17 cellular contexts compared by ENCODE assay signal in the genomic region with DNA sequence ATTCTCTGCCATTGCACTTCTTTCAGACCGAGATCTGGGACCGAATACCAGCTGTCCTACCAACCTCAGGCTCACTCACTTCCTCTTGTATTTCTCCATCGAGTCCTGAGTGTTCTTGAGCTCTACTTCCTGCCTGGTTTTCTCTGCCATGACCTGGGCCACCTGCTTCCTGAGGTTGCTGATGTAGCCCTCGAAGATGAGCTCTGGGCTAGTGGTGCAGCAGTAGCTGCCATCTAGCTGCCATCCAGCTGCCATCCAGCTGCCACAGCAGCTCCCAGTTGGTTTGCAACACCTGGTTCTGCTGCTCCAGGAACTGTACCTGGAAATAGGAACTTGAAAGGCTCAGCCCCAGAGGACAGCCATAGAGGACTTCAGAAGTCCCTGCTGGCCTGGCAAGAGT. TPM values are rescaled to one million over a fixed set of nuclear protein-coding genes. Genes with fewer than 3 reads are reported as not detected.
DNase-seq lines count a peak whose midpoint lies in the region; ATAC-seq and TF ChIP-seq lines count a peak whose summit lies in the region.
"Had no signal": no experiment of that assay in that cellular context is flagged by ENCODE, and none has a peak within 500 bp of the region (broad histone marks: within the 10 kb centered on the region; RNA-seq: fewer than 3 reads in every experiment).

No MANE protein-coding gene starts in this region.

- H3K36me3 ChIP-seq in upper lobe of right lung (no peaks in the 10 kb centered on the region), transverse colon (no peaks in the 10 kb centered on the region)

- H3K4me1 ChIP-seq in upper lobe of right lung: no peaks in the 10 kb centered on the region
- no peaks in the 10 kb centered on the region for H3K4me1 ChIP-seq in transverse colon

- no peak for DNase-seq in activated naive CD4-positive, alpha-beta T cell treated with anti-CD3 and anti-CD28 coated beads, Interleukin-2, amount 50 U/mL, for 16 hours
- DNase-seq in NCI-H2029 treated with DMSO at 0.1 percent for 48 hours (lab: John Stamatoyannopoulos, UW): peak; percentile 15
- peak; percentile 49 for DNase-seq in activated CD8-positive, alpha-beta memory T cell treated with anti-CD3 and anti-CD28 coated beads, Interleukin-2, amount 50 U/mL, for 48 hours
- no peak for DNase-seq in upper lobe of right lung
- no peak for DNase-seq in transverse colon
- no peak for DNase-seq in Calu3
- DNase-seq: activated T-cell treated with anti-CD3 and anti-CD28 coated beads, Interleukin-2, amount 50 U/mL, for 4 hours; GOT3; NCI-H1048; retina; stimulated activated CD4-positive, alpha-beta T cell treated with anti-CD3 and anti-CD28 coated beads, Interleukin-2, amount 100 ng/mL, for 48 hours; T1000 had no signal

- H3K27me3 ChIP-seq in upper lobe of right lung: peaks cover 6% of the 10 kb centered on the region
- no peaks in the 10 kb centered on the region for H3K27me3 ChIP-seq in transverse colon

- no peaks in the 10 kb centered on the region for H3K27me3 Mint-ChIP-seq in activated naive CD4-positive, alpha-beta T cell treated with anti-CD3 and anti-CD28 coated beads, Interleukin-2, amount 50 U/mL, for 24 hours
- peaks cover 74% of the 10 kb centered on the region for H3K27me3 Mint-ChIP-seq in Calu3 (ENCODE audit: unreplicated experiment)

- TF ChIP-seq CTCF in upper lobe of right lung (IDR thresholded peaks at IDR 0.05) (no peak), transverse colon (IDR thresholded peaks at IDR 0.05) (no peak), Calu3 (IDR thresholded peaks at IDR 0.05; ENCODE audit: unreplicated experiment) (no peak)

- 37 to 62% methylated on average over 2 to 4 of the region's 4 CpGs for WGBS in transverse colon (ENCODE audit: low coverage in 1 of 2), 2 donors

- no peaks in the 10 kb centered on the region for H3K36me3 Mint-ChIP-seq in activated naive CD4-positive, alpha-beta T cell treated with anti-CD3 and anti-CD28 coated beads, Interleukin-2, amount 50 U/mL, for 24 hours
- no peaks in the 10 kb centered on the region for H3K36me3 Mint-ChIP-seq in Calu3 (ENCODE audit: insufficient read depth, unreplicated experiment)
- H3K36me3 Mint-ChIP-seq: stimulated activated memory B cell treated with anti-CD40 and anti-IgM and Interleukin-4, amounts not matched to agents 10 μg/mL and 1 μg/mL and 100 μg/mL, for 72 hours had no signal

- H3K9me3 ChIP-seq in upper lobe of right lung: no peaks in the 10 kb centered on the region
- no peaks in the 10 kb centered on the region for H3K9me3 ChIP-seq in transverse colon

- no TSS peak for BruUV-seq in Calu3 (replicated peaks; lab: Mats Ljungman, UMichigan)

- peak overlapping the region; percentile 89 for H3K27ac Mint-ChIP-seq in activated naive CD4-positive, alpha-beta T cell treated with anti-CD3 and anti-CD28 coated beads, Interleukin-2, amount 50 U/mL, for 24 hours
- no peak overlapping the region for H3K27ac Mint-ChIP-seq in Calu3 (ENCODE audit: unreplicated experiment)
- H3K27ac Mint-ChIP-seq: B cell; stimulated activated memory B cell treated with anti-CD40 and anti-IgM and Interleukin-4, amounts not matched to agents 10 μg/mL and 1 μg/mL and 100 μg/mL, for 72 hours had no signal

- H3K27ac ChIP-seq in upper lobe of right lung: no peak overlapping the region
- no peak overlapping the region for H3K27ac ChIP-seq in transverse colon

- ATAC-seq in upper lobe of right lung (peak; percentile 34), GM21576 (IDR thresholded peaks at IDR 0.05; ENCODE audit: unreplicated experiment) (no peak)
- ATAC-seq: stimulated activated memory B cell treated with anti-CD40 and anti-IgM and Interleukin-4, amounts not matched to agents 10 μg/mL and 1 μg/mL and 100 μg/mL, for 72 hours had no signal

- H3K9me3 Mint-ChIP-seq in activated naive CD4-positive, alpha-beta T cell treated with anti-CD3 and anti-CD28 coated beads, Interleukin-2, amount 50 U/mL, for 24 hours: no peaks in the 10 kb centered on the region
- H3K9me3 Mint-ChIP-seq in Calu3 (ENCODE audit: low read depth, unreplicated experiment): no peaks in the 10 kb centered on the region
- H3K9me3 Mint-ChIP-seq: activated T-cell treated with anti-CD3 and anti-CD28 coated beads, Interleukin-2, amount 50 U/mL, for 4 hours; stimulated activated memory B cell treated with anti-CD40 and anti-IgM and Interleukin-4, amounts not matched to agents 10 μg/mL and 1 μg/mL and 100 μg/mL, for 72 hours had no signal

- no peak overlapping the region for H3K4me3 ChIP-seq in upper lobe of right lung
- H3K4me3 ChIP-seq in transverse colon: no peak overlapping the region

- no peak for TF ChIP-seq EP300 in transverse colon (IDR thresholded peaks at IDR 0.05; ENCODE audit: low read depth)

- CTCF ChIA-PET in Calu3 (lab: Charles Lee): interaction anchor here (0.5 to 1.1 kb wide), 2 partner anchors 51 to 344 kb away, joined by 3 to 4 read pairs; no protein-coding TSS in a partner anchor

- intact Hi-C loops in upper lobe of right lung (cut with DNase I) (no loop called here), transverse colon (cut with DNase I; ENCODE audit: low total_unique reads) (no loop called here), Calu3 (cut with micrococcal nuclease; ENCODE audit: unreplicated experiment) (no loop called here)

- TF ChIP-seq POLR2A in transverse colon (IDR thresholded peaks at IDR 0.05): no peak

- peaks cover 84% of the 10 kb centered on the region for H3K4me1 Mint-ChIP-seq in activated naive CD4-positive, alpha-beta T cell treated with anti-CD3 and anti-CD28 coated beads, Interleukin-2, amount 50 U/mL, for 24 hours
- H3K4me1 Mint-ChIP-seq in Calu3 (ENCODE audit: low read depth, unreplicated experiment): no peaks in the 10 kb centered on the region
- H3K4me1 Mint-ChIP-seq: B cell; stimulated activated memory B cell treated with anti-CD40 and anti-IgM and Interleukin-4, amounts not matched to agents 10 μg/mL and 1 μg/mL and 100 μg/mL, for 72 hours had no signal

- in situ Hi-C loops in transverse colon (cut with MboI; ENCODE audit: low pct_ligation_motif_present in 1 of 4, low pct_unique_long_range_greater_than_20kb in 1 of 4, low sequenced_read_pairs in 3 of 4): no loop called here

- peak overlapping the region; percentile 59 for H3K4me3 Mint-ChIP-seq in activated naive CD4-positive, alpha-beta T cell treated with anti-CD3 and anti-CD28 coated beads, Interleukin-2, amount 50 U/mL, for 24 hours
- no peak overlapping the region for H3K4me3 Mint-ChIP-seq in Calu3 (ENCODE audit: low read depth, unreplicated experiment)
- H3K4me3 Mint-ChIP-seq: activated T-cell treated with anti-CD3 and anti-CD28 coated beads, Interleukin-2, amount 50 U/mL, for 4 hours; B cell; stimulated activated memory B cell treated with anti-CD40 and anti-IgM and Interleukin-4, amounts not matched to agents 10 μg/mL and 1 μg/mL and 100 μg/mL, for 72 hours had no signal

RNA-seq across cellular contexts. Expression of a gene that starts 15.0 kb away (rescaled TPM):
- 0.52 TPM for total RNA-seq in upper lobe of right lung
- not detected for total RNA-seq in transverse colon
- total RNA-seq in Calu3 (2022): not detected in 2 replicates
- total RNA-seq: B cell, RPMI7951 had no signal

RNA-seq across cellular contexts. Expression of a gene that starts 18.6 kb away (rescaled TPM):
- not detected for total RNA-seq in upper lobe of right lung
- not detected for total RNA-seq in transverse colon
- not detected in 2 replicates for total RNA-seq in Calu3 (2022)
- total RNA-seq: activated T-cell treated with anti-CD3 and anti-CD28 coated beads, Interleukin-2, amount 50 U/mL, for 4 hours; B cell; RPMI7951 had no signal

RNA-seq across cellular contexts. Expression of a gene that starts 32.1 kb away (rescaled TPM):
- total RNA-seq in upper lobe of right lung (not detected), transverse colon (not detected), Calu3 (2022) (not detected in 2 replicates)
- total RNA-seq: B cell, RPMI7951 had no signal

RNA-seq across cellular contexts. Expression of a gene that starts 46.8 kb away (rescaled TPM):
- total RNA-seq in upper lobe of right lung (3.5 TPM), transverse colon (not detected), Calu3 (2022) (not detected in 2 replicates)
- total RNA-seq: B cell, RPMI7951 had no signal

RNA-seq across cellular contexts. Expression of a gene that starts 59.7 kb away (rescaled TPM):
- total RNA-seq in upper lobe of right lung (not detected), transverse colon (not detected), Calu3 (2022) (not detected in 2 replicates)
- total RNA-seq: activated T-cell treated with anti-CD3 and anti-CD28 coated beads, Interleukin-2, amount 50 U/mL, for 4 hours; B cell; RPMI7951 had no signal

Comparison
In these comparisons a context has a peak if more than half of its experiments do, and no peak if none do; other contexts are left out.
1. DNase-seq: peak in NCI-H2029 treated with DMSO at 0.1 percent for 48 hours (single experiment) and activated CD8-positive, alpha-beta memory T cell treated with anti-CD3 and anti-CD28 coated beads, Interleukin-2, amount 50 U/mL, for 48 hours (single experiment); none in activated naive CD4-positive, alpha-beta T cell treated with anti-CD3 and anti-CD28 coated beads, Interleukin-2, amount 50 U/mL, for 16 hours (single experiment), upper lobe of right lung (single experiment), transverse colon (single experiment) and Calu3 (single experiment).